In genomic region chr9:121950441-121950840, GRCh38 we compare ENCODE assay signal across 29 cellular contexts.
"Had no signal": no experiment of that assay in that cellular context is flagged by ENCODE, and none has a peak within 500 bp of the region (broad histone marks: within the 10 kb centered on the region; RNA-seq: fewer than 3 reads in every experiment).

No MANE protein-coding gene starts in this region.

- H3K9me3 Mint-ChIP-seq: activated naive CD8-positive, alpha-beta T cell treated with anti-CD3 and anti-CD28 coated beads, Interleukin-2, amount 10 ng/mL, durations not matched to agents 7 days and 5 days; nephron; stimulated activated effector memory CD8-positive, alpha-beta T cell treated with anti-CD3 and anti-CD28 coated beads, Interleukin-12 subunit alpha, Interleukin-12 subunit beta, amount 100 ng/mL, for 72 hours; stimulated activated naive CD8-positive, alpha-beta T cell treated with anti-CD3 and anti-CD28 coated beads, Interleukin-15, amount 100 ng/mL, for 72 hours; T-helper 1 cell treated with Interleukin-12 subunit alpha and Interleukin-12 subunit beta and Interleukin-4 antibody, amounts not matched to agents 30 μg/mL and 1 μg/mL, for 36 hours had no signal

- H3K4me1 Mint-ChIP-seq: stimulated activated effector memory CD8-positive, alpha-beta T cell treated with anti-CD3 and anti-CD28 coated beads, Interleukin-12 subunit alpha, Interleukin-12 subunit beta, amount 100 ng/mL, for 72 hours; stimulated activated naive CD8-positive, alpha-beta T cell treated with anti-CD3 and anti-CD28 coated beads, Interleukin-15, amount 100 ng/mL, for 72 hours had no signal

- H3K36me3 Mint-ChIP-seq: activated naive CD8-positive, alpha-beta T cell treated with anti-CD3 and anti-CD28 coated beads, Interleukin-2, amount 10 ng/mL, durations not matched to agents 7 days and 5 days; brain; stimulated activated effector memory CD8-positive, alpha-beta T cell treated with anti-CD3 and anti-CD28 coated beads, Interleukin-12 subunit alpha, Interleukin-12 subunit beta, amount 100 ng/mL, for 72 hours had no signal

- H3K27me3 Mint-ChIP-seq: brain; stimulated activated naive CD8-positive, alpha-beta T cell treated with anti-CD3 and anti-CD28 coated beads, Interleukin-15, amount 100 ng/mL, for 72 hours had no signal

- H3K27me3 ChIP-seq: ascending aorta, dorsolateral prefrontal cortex, gastroesophageal sphincter, upper lobe of left lung, vagina had no signal

- H3K27ac ChIP-seq: ascending aorta, coronary artery, gastroesophageal sphincter, neutrophil, skin epidermis, upper lobe of left lung, vagina, VCaP had no signal

- H3K4me3 Mint-ChIP-seq: activated naive CD8-positive, alpha-beta T cell treated with anti-CD3 and anti-CD28 coated beads, Interleukin-2, amount 10 ng/mL, durations not matched to agents 7 days and 5 days; brain; nephron; stimulated activated effector memory CD8-positive, alpha-beta T cell treated with anti-CD3 and anti-CD28 coated beads, Interleukin-12 subunit alpha, Interleukin-12 subunit beta, amount 100 ng/mL, for 72 hours; stimulated activated naive CD8-positive, alpha-beta T cell treated with anti-CD3 and anti-CD28 coated beads, Interleukin-15, amount 100 ng/mL, for 72 hours; T-helper 1 cell treated with Interleukin-12 subunit alpha and Interleukin-12 subunit beta and Interleukin-4 antibody, amounts not matched to agents 30 μg/mL and 1 μg/mL, for 36 hours had no signal

- ATAC-seq: gastroesophageal sphincter; left ventricle myocardium superior; sciatic nerve; stimulated activated effector memory CD8-positive, alpha-beta T cell treated with anti-CD3 and anti-CD28 coated beads, Interleukin-12 subunit alpha, Interleukin-12 subunit beta, amount 100 ng/mL, for 72 hours; stimulated activated naive CD8-positive, alpha-beta T cell treated with anti-CD3 and anti-CD28 coated beads, Interleukin-15, amount 100 ng/mL, for 72 hours had no signal

- H3K9me3 ChIP-seq: ascending aorta, gastroesophageal sphincter, neutrophil, upper lobe of left lung, vagina had no signal

- H3K4me3 ChIP-seq: ascending aorta, coronary artery, dorsolateral prefrontal cortex, gastroesophageal sphincter, skin epidermis, upper lobe of left lung, vagina had no signal

- DNase-seq: activated CD4-positive, alpha-beta T cell treated with anti-CD3 and anti-CD28 coated beads for 4 hours; activated CD4-positive, alpha-beta T cell treated with anti-CD3 and anti-CD28 coated beads, Interleukin-2, amount 50 U/mL, for 4 hours; activated effector memory CD4-positive, alpha-beta T cell treated with Interleukin-2 at 50 U/mL for 16 hours; activated naive CD4-positive, alpha-beta T cell treated with Interleukin-2 at 50 U/mL for 16 hours; activated naive CD8-positive, alpha-beta T cell treated with anti-CD3 and anti-CD28 coated beads, Interleukin-2, amount 10 ng/mL, durations not matched to agents 7 days and 5 days; dorsolateral prefrontal cortex; effector memory CD4-positive, alpha-beta T cell; erythroblast; head of caudate nucleus; hippocampal formation; left ventricle myocardium superior; retina; stimulated activated CD4-positive, alpha-beta T cell treated with anti-CD3 and anti-CD28 coated beads, Interleukin-12 subunit alpha, Interleukin-12 subunit beta, amount 100 ng/mL, for 4 hours; stimulated activated CD4-positive, alpha-beta T cell treated with anti-CD3 and anti-CD28 coated beads, Interleukin-4, amount 100 ng/mL, for 24 hours; stimulated activated naive CD8-positive, alpha-beta T cell treated with anti-CD3 and anti-CD28 coated beads, Interleukin-15, amount 100 ng/mL, for 72 hours; T-helper 9 cell; upper lobe of left lung had no signal

- H3K36me3 ChIP-seq: ascending aorta, neutrophil, upper lobe of left lung, vagina had no signal

- H3K27ac Mint-ChIP-seq: activated naive CD8-positive, alpha-beta T cell treated with anti-CD3 and anti-CD28 coated beads, Interleukin-2, amount 10 ng/mL, durations not matched to agents 7 days and 5 days; nephron; stimulated activated effector memory CD8-positive, alpha-beta T cell treated with anti-CD3 and anti-CD28 coated beads, Interleukin-12 subunit alpha, Interleukin-12 subunit beta, amount 100 ng/mL, for 72 hours; T-helper 1 cell treated with Interleukin-12 subunit alpha and Interleukin-12 subunit beta and Interleukin-4 antibody, amounts not matched to agents 30 μg/mL and 1 μg/mL, for 36 hours had no signal

- H3K4me1 ChIP-seq: ascending aorta, upper lobe of left lung, vagina had no signal
